1 cellular context compared by ENCODE assay signal in the genomic region with DNA sequence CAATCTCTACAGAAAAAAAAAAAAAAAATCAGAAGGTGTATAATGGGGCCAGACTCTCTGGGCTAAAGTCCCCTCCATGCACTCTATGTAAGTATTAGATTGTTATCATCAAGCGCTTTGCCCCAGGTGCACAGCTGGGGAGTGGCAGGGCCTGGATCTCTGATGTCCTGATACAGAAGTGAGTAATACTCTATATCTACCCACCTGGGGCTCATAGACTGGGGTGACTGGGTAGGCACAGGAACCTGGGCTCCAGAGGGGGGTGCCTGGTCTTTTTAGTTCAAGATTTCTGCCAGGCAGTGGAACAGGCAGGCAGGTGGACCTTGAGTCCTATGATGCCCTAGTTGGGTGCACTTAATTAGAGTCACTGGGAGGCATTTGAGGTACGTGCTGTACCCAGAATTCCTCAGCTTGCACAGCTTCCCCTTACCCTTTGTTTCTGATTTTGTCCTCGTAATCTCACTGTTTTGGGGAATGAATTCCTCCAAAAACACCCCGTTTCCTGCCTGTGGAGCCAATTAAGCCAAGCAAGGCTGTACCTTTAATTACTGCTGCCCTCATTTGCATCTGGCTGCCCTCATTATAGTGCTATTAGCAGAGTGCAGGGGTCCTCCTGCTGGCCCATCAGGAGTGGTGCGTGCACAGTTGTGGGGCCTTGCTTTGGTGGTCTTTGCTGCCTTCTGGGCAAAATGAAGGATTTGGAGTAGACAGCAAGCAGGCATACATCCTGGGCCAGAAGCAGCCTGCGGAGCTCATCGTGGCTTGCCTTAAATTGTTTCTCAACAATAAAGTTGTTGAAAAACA.
TF ChIP-seq lines count a peak whose summit lies in the region.

No MANE protein-coding gene starts in this region.

TF ChIP-seq in HepG2, 621 proteins besides CTCF, POLR2A, EP300 and RAD21 (continued from another document and continues in another):
- TF ChIP-seq, protein P1, sequence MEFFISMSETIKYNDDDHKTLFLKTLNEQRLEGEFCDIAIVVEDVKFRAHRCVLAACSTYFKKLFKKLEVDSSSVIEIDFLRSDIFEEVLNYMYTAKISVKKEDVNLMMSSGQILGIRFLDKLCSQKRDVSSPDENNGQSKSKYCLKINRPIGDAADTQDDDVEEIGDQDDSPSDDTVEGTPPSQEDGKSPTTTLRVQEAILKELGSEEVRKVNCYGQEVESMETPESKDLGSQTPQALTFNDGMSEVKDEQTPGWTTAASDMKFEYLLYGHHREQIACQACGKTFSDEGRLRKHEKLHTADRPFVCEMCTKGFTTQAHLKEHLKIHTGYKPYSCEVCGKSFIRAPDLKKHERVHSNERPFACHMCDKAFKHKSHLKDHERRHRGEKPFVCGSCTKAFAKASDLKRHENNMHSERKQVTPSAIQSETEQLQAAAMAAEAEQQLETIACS (CRISPR knock-in tag; IDR thresholded peaks at IDR 0.05): no peak
- TF ChIP-seq RBFOX2 (IDR thresholded peaks at IDR 0.05; ENCODE audit: low read depth, low read length) (no peak), ZNF777 (CRISPR knock-in tag; IDR thresholded peaks at IDR 0.05) (no peak), CHD2 (IDR thresholded peaks at IDR 0.05; ENCODE audit: low read depth, low read length) (no peak), JDP2 (CRISPR knock-in tag; IDR thresholded peaks at IDR 0.05; ENCODE audit: borderline replicate concordance) (no peak), MIXL1 (CRISPR knock-in tag; IDR thresholded peaks at IDR 0.05) (peak; percentile 67; the same call in 1 of the 2 replicates), SP4 (CRISPR knock-in tag; IDR thresholded peaks at IDR 0.05) (peak; percentile 31; the same call in 1 of the 2 replicates), ZFX (CRISPR knock-in tag; IDR thresholded peaks at IDR 0.05; ENCODE audit: low read depth) (peak; percentile 20; the same call in 1 of the 2 replicates), MYC (CRISPR knock-in tag; IDR thresholded peaks at IDR 0.05; ENCODE audit: borderline replicate concordance) (no peak), NFYC (CRISPR knock-in tag; IDR thresholded peaks at IDR 0.05) (no peak), MEIS2 (CRISPR knock-in tag; IDR thresholded peaks at IDR 0.05) (no peak), ZNF33A (CRISPR knock-in tag; IDR thresholded peaks at IDR 0.05; ENCODE audit: borderline replicate concordance) (no peak), ZNF768 (CRISPR knock-in tag; IDR thresholded peaks at IDR 0.05) (0 out of 2 replicates have a peak, but pooled peaks have one; percentile 25), ZNF510 (CRISPR knock-in tag; IDR thresholded peaks at IDR 0.05; ENCODE audit: low read depth) (no peak), ZNF703 (CRISPR knock-in tag; IDR thresholded peaks at IDR 0.05; ENCODE audit: borderline replicate concordance) (no peak), HNRNPLL (IDR thresholded peaks at IDR 0.05; ENCODE audit: low read depth, low read length, poor library complexity, severe bottlenecking) (no peak), ZNF20 (CRISPR knock-in tag; IDR thresholded peaks at IDR 0.05) (no peak), IRX3 (CRISPR knock-in tag; IDR thresholded peaks at IDR 0.05; ENCODE audit: borderline replicate concordance, low read depth) (no peak), GTF2F1 (IDR thresholded peaks at IDR 0.05; ENCODE audit: low read length) (no peak), ZKSCAN8 (CRISPR knock-in tag; IDR thresholded peaks at IDR 0.05; ENCODE audit: borderline replicate concordance) (no peak), EEA1 (CRISPR knock-in tag; IDR thresholded peaks at IDR 0.05; ENCODE audit: borderline replicate concordance) (no peak), ZNF724P (CRISPR knock-in tag; IDR thresholded peaks at IDR 0.05; ENCODE audit: borderline replicate concordance) (no peak), KDM5B (CRISPR knock-in tag; IDR thresholded peaks at IDR 0.05; ENCODE audit: borderline replicate concordance) (0 out of 2 replicates have a peak, but pooled peaks have one; percentile 10), KLF15 (CRISPR knock-in tag; IDR thresholded peaks at IDR 0.05; ENCODE audit: borderline replicate concordance) (no peak), SPEN (CRISPR knock-in tag; IDR thresholded peaks at IDR 0.05; ENCODE audit: low read depth) (no peak), CENPX (CRISPR knock-in tag; IDR thresholded peaks at IDR 0.05) (no peak), PAX8 (CRISPR knock-in tag; IDR thresholded peaks at IDR 0.05; ENCODE audit: borderline replicate concordance) (no peak), NFIC (IDR thresholded peaks at IDR 0.05; ENCODE audit: low read length) (no peak), ZNF17 (CRISPR knock-in tag; IDR thresholded peaks at IDR 0.05) (no peak), ZNF343 (CRISPR knock-in tag; IDR thresholded peaks at IDR 0.05) (no peak), MIER2 (CRISPR knock-in tag; IDR thresholded peaks at IDR 0.05) (peak; percentile 54; the same call in 1 of the 2 replicates), ZNF614 (CRISPR knock-in tag; IDR thresholded peaks at IDR 0.05; ENCODE audit: borderline replicate concordance) (0 out of 2 replicates have a peak, but pooled peaks have one; percentile 31), ARNT (IDR thresholded peaks at IDR 0.05) (no peak), ZNF282 (IDR thresholded peaks at IDR 0.05; ENCODE audit: partially characterized antibody) (no peak), JUND (CRISPR knock-in tag; IDR thresholded peaks at IDR 0.05) (no peak), SMAD3 (CRISPR knock-in tag; IDR thresholded peaks at IDR 0.05) (no peak), CHD4 (IDR thresholded peaks at IDR 0.05; ENCODE audit: borderline replicate concordance, low read length) (no peak), STAG1 (CRISPR knock-in tag; IDR thresholded peaks at IDR 0.05) (peak; percentile 93), NCOA2 (CRISPR knock-in tag; IDR thresholded peaks at IDR 0.05) (no peak), NR3C1 (CRISPR knock-in tag; IDR thresholded peaks at IDR 0.05) (no peak), ELF3 (CRISPR knock-in tag; IDR thresholded peaks at IDR 0.05) (no peak), ZIK1 (CRISPR knock-in tag; IDR thresholded peaks at IDR 0.05; ENCODE audit: borderline replicate concordance, low read depth) (no peak)
- TF ChIP-seq, protein P2, sequence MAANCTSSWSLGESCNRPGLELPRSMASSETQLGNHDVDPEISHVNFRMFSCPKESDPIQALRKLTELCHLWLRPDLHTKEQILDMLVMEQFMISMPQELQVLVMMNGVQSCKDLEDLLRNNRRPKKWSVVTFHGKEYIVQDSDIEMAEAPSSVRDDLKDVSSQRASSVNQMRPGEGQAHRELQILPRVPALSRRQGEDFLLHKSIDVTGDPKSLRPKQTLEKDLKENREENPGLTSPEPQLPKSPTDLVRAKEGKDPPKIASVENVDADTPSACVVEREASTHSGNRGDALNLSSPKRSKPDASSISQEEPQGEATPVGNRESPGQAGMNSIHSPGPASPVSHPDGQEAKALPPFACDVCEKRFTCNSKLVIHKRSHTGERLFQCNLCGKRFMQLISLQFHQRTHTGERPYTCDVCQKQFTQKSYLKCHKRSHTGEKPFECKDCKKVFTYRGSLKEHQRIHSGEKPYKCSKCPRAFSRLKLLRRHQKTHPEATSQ (CRISPR knock-in tag; IDR thresholded peaks at IDR 0.05; ENCODE audit: borderline replicate concordance): no peak
- TF ChIP-seq, protein P3, sequence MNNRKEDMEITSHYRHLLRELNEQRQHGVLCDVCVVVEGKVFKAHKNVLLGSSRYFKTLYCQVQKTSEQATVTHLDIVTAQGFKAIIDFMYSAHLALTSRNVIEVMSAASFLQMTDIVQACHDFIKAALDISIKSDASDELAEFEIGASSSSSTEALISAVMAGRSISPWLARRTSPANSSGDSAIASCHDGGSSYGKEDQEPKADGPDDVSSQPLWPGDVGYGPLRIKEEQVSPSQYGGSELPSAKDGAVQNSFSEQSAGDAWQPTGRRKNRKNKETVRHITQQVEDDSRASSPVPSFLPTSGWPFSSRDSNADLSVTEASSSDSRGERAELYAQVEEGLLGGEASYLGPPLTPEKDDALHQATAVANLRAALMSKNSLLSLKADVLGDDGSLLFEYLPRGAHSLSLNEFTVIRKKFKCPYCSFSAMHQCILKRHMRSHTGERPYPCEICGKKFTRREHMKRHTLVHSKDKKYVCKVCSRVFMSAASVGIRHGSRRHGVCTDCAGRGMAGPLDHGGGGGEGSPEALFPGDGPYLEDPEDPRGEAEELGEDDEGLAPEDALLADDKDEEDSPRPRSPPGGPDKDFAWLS (CRISPR knock-in tag; IDR thresholded peaks at IDR 0.05; ENCODE audit: borderline replicate concordance): no peak
- TF ChIP-seq, protein P4, sequence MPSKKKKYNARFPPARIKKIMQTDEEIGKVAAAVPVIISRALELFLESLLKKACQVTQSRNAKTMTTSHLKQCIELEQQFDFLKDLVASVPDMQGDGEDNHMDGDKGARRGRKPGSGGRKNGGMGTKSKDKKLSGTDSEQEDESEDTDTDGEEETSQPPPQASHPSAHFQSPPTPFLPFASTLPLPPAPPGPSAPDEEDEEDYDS (CRISPR knock-in tag; IDR thresholded peaks at IDR 0.05): no peak
- TF ChIP-seq, protein P5, sequence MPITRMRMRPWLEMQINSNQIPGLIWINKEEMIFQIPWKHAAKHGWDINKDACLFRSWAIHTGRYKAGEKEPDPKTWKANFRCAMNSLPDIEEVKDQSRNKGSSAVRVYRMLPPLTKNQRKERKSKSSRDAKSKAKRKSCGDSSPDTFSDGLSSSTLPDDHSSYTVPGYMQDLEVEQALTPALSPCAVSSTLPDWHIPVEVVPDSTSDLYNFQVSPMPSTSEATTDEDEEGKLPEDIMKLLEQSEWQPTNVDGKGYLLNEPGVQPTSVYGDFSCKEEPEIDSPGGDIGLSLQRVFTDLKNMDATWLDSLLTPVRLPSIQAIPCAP (CRISPR knock-in tag; IDR thresholded peaks at IDR 0.05; ENCODE audit: low read depth): no peak
- TF ChIP-seq, protein P6, sequence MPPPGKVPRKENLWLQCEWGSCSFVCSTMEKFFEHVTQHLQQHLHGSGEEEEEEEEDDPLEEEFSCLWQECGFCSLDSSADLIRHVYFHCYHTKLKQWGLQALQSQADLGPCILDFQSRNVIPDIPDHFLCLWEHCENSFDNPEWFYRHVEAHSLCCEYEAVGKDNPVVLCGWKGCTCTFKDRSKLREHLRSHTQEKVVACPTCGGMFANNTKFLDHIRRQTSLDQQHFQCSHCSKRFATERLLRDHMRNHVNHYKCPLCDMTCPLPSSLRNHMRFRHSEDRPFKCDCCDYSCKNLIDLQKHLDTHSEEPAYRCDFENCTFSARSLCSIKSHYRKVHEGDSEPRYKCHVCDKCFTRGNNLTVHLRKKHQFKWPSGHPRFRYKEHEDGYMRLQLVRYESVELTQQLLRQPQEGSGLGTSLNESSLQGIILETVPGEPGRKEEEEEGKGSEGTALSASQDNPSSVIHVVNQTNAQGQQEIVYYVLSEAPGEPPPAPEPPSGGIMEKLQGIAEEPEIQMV (CRISPR knock-in tag; IDR thresholded peaks at IDR 0.05; ENCODE audit: low read depth): no peak
- TF ChIP-seq, protein P7, sequence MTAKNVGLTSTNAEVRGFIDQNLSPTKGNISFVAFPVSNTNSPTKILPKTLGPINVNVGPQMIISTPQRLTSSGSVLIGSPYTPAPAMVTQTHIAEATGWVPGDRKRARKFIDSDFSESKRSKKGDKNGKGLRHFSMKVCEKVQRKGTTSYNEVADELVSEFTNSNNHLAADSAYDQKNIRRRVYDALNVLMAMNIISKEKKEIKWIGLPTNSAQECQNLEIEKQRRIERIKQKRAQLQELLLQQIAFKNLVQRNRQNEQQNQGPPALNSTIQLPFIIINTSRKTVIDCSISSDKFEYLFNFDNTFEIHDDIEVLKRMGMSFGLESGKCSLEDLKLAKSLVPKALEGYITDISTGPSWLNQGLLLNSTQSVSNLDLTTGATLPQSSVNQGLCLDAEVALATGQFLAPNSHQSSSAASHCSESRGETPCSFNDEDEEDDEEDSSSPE (CRISPR knock-in tag; IDR thresholded peaks at IDR 0.05): no peak
- TF ChIP-seq, protein P8, sequence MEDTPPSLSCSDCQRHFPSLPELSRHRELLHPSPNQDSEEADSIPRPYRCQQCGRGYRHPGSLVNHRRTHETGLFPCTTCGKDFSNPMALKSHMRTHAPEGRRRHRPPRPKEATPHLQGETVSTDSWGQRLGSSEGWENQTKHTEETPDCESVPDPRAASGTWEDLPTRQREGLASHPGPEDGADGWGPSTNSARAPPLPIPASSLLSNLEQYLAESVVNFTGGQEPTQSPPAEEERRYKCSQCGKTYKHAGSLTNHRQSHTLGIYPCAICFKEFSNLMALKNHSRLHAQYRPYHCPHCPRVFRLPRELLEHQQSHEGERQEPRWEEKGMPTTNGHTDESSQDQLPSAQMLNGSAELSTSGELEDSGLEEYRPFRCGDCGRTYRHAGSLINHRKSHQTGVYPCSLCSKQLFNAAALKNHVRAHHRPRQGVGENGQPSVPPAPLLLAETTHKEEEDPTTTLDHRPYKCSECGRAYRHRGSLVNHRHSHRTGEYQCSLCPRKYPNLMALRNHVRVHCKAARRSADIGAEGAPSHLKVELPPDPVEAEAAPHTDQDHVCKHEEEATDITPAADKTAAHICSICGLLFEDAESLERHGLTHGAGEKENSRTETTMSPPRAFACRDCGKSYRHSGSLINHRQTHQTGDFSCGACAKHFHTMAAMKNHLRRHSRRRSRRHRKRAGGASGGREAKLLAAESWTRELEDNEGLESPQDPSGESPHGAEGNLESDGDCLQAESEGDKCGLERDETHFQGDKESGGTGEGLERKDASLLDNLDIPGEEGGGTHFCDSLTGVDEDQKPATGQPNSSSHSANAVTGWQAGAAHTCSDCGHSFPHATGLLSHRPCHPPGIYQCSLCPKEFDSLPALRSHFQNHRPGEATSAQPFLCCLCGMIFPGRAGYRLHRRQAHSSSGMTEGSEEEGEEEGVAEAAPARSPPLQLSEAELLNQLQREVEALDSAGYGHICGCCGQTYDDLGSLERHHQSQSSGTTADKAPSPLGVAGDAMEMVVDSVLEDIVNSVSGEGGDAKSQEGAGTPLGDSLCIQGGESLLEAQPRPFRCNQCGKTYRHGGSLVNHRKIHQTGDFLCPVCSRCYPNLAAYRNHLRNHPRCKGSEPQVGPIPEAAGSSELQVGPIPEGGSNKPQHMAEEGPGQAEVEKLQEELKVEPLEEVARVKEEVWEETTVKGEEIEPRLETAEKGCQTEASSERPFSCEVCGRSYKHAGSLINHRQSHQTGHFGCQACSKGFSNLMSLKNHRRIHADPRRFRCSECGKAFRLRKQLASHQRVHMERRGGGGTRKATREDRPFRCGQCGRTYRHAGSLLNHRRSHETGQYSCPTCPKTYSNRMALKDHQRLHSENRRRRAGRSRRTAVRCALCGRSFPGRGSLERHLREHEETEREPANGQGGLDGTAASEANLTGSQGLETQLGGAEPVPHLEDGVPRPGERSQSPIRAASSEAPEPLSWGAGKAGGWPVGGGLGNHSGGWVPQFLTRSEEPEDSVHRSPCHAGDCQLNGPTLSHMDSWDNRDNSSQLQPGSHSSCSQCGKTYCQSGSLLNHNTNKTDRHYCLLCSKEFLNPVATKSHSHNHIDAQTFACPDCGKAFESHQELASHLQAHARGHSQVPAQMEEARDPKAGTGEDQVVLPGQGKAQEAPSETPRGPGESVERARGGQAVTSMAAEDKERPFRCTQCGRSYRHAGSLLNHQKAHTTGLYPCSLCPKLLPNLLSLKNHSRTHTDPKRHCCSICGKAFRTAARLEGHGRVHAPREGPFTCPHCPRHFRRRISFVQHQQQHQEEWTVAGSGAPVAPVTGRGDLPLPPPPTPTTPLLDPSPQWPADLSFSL (CRISPR knock-in tag; IDR thresholded peaks at IDR 0.05): no peak
- TF ChIP-seq, protein P9, sequence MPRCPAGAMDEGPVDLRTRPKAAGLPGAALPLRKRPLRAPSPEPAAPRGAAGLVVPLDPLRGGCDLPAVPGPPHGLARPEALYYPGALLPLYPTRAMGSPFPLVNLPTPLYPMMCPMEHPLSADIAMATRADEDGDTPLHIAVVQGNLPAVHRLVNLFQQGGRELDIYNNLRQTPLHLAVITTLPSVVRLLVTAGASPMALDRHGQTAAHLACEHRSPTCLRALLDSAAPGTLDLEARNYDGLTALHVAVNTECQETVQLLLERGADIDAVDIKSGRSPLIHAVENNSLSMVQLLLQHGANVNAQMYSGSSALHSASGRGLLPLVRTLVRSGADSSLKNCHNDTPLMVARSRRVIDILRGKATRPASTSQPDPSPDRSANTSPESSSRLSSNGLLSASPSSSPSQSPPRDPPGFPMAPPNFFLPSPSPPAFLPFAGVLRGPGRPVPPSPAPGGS (CRISPR knock-in tag; IDR thresholded peaks at IDR 0.05): 0 out of 2 replicates have a peak, but pooled peaks have one; percentile 48
